In the genomic region with DNA sequence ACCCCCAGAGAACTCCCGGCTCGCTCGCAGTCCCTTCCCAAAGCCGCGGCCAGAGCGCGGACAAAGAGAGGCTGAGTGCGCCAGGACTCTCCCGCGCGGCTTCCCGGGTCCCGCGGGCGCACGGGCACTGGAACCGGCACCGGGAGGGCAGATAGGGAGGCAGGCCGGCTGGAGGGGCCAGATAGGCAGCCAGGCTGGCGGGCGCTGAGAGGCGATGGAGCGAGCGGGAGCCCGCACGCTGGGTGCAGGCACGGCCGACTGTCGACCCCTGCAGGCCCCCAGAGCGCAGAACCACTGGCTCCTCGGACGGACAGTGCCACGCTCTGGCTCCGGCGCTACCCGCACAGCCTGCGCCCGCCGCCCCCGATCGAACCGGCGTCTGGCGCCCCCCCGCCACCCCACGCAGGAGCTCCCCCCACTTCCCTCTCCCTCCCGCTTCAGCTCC, we compare ENCODE assay signal across 1 cellular context.
TF ChIP-seq lines count a peak whose summit lies in the region.

No MANE protein-coding gene starts in this region.

TF ChIP-seq in K562, 482 proteins besides CTCF, POLR2A, EP300 and RAD21 (continued from another document and continues in another):
- TF ChIP-seq, protein P1, sequence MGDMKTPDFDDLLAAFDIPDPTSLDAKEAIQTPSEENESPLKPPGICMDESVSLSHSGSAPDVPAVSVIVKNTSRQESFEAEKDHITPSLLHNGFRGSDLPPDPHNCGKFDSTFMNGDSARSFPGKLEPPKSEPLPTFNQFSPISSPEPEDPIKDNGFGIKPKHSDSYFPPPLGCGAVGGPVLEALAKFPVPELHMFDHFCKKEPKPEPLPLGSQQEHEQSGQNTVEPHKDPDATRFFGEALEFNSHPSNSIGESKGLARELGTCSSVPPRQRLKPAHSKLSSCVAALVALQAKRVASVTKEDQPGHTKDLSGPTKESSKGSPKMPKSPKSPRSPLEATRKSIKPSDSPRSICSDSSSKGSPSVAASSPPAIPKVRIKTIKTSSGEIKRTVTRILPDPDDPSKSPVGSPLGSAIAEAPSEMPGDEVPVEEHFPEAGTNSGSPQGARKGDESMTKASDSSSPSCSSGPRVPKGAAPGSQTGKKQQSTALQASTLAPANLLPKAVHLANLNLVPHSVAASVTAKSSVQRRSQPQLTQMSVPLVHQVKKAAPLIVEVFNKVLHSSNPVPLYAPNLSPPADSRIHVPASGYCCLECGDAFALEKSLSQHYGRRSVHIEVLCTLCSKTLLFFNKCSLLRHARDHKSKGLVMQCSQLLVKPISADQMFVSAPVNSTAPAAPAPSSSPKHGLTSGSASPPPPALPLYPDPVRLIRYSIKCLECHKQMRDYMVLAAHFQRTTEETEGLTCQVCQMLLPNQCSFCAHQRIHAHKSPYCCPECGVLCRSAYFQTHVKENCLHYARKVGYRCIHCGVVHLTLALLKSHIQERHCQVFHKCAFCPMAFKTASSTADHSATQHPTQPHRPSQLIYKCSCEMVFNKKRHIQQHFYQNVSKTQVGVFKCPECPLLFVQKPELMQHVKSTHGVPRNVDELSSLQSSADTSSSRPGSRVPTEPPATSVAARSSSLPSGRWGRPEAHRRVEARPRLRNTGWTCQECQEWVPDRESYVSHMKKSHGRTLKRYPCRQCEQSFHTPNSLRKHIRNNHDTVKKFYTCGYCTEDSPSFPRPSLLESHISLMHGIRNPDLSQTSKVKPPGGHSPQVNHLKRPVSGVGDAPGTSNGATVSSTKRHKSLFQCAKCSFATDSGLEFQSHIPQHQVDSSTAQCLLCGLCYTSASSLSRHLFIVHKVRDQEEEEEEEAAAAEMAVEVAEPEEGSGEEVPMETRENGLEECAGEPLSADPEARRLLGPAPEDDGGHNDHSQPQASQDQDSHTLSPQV (IDR thresholded peaks at IDR 0.05): no peak
- TF ChIP-seq, protein P2, sequence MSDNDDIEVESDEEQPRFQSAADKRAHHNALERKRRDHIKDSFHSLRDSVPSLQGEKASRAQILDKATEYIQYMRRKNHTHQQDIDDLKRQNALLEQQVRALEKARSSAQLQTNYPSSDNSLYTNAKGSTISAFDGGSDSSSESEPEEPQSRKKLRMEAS (CRISPR knock-in tag; IDR thresholded peaks at IDR 0.05): 0 out of 2 replicates have a peak, but pooled peaks have one; percentile 36
- TF ChIP-seq RBBP5 (IDR thresholded peaks at IDR 0.05; ENCODE audit: borderline replicate concordance, insufficient read depth, low read length, poor library complexity, severe bottlenecking) (peak; percentile 62), WHSC1 (IDR thresholded peaks at IDR 0.05; ENCODE audit: low read length) (no peak), YBX1 (IDR thresholded peaks at IDR 0.05) (no peak), E2F3 (CRISPR knock-in tag; IDR thresholded peaks at IDR 0.05) (0 out of 2 replicates have a peak, but pooled peaks have one; percentile 57), PCBP1 (IDR thresholded peaks at IDR 0.05; ENCODE audit: low read depth, low read length, poor library complexity, severe bottlenecking) (peak; percentile 91), TAL1 (IDR thresholded peaks at IDR 0.05) (peak; percentile 50), CBX5 (IDR thresholded peaks at IDR 0.05; ENCODE audit: borderline replicate concordance, low read depth) (no peak), MED1 (CRISPR knock-in tag; IDR thresholded peaks at IDR 0.05; ENCODE audit: borderline replicate concordance) (no peak), BMI1 (IDR thresholded peaks at IDR 0.05; ENCODE audit: low read length) (no peak), YY1 (IDR thresholded peaks at IDR 0.05; ENCODE audit: borderline replicate concordance in 1 of 3, control insufficient read depth in 1 of 3, extremely low read depth in 1 of 3, insufficient read depth in 3 of 3, insufficient read length in 1 of 3, insufficient replicate concordance in 2 of 3, low read depth in 1 of 3, low read length in 2 of 3) (no peak), ZNF76 (CRISPR knock-in tag; IDR thresholded peaks at IDR 0.05; ENCODE audit: borderline replicate concordance) (no peak; the same call in 1 of the 2 replicates), ZFPM2 (CRISPR knock-in tag; IDR thresholded peaks at IDR 0.05) (no peak), PHB (CRISPR knock-in tag; IDR thresholded peaks at IDR 0.05) (peak; percentile 76; the same call in 1 of the 2 replicates), STAT5B (CRISPR knock-in tag; IDR thresholded peaks at IDR 0.05) (no peak), SRSF1 (IDR thresholded peaks at IDR 0.05; ENCODE audit: low read depth, low read length) (no peak), RCOR1 (IDR thresholded peaks at IDR 0.05; ENCODE audit: borderline replicate concordance in 1 of 2, low read depth in 2 of 2, low read length in 2 of 2) (no peak), ZNF143 (CRISPR knock-in tag; IDR thresholded peaks at IDR 0.05) (no peak; the same call in 1 of the 2 replicates), SNRNP70 (optimal IDR thresholded peaks at IDR 0.05; ENCODE audit: low read depth, low read length) (no peak), TARDBP (IDR thresholded peaks at IDR 0.05) (0 out of 2 replicates have a peak, but pooled peaks have one; percentile 12), XRCC4 (IDR thresholded peaks at IDR 0.05; ENCODE audit: extremely low read depth, insufficient read depth, insufficient read length) (no peak), HIVEP1 (CRISPR knock-in tag; IDR thresholded peaks at IDR 0.05) (0 out of 2 replicates have a peak, but pooled peaks have one; percentile 29), ZNF197 (CRISPR knock-in tag; IDR thresholded peaks at IDR 0.05; ENCODE audit: low read depth) (no peak), PHF8 (IDR thresholded peaks at IDR 0.05; ENCODE audit: borderline replicate concordance, low read length) (peak; percentile 35; the same call in 1 of the 2 replicates), TCF3 (CRISPR knock-in tag; IDR thresholded peaks at IDR 0.05) (peak; percentile 62), MEF2A (IDR thresholded peaks at IDR 0.05; ENCODE audit: control insufficient read depth, low read depth, low read length) (no peak), RBM34 (IDR thresholded peaks at IDR 0.05; ENCODE audit: borderline replicate concordance, insufficient read depth, low read length) (peak; percentile 53; the same call in 1 of the 2 replicates), TGIF2 (CRISPR knock-in tag; IDR thresholded peaks at IDR 0.05) (no peak), ETV5 (CRISPR knock-in tag; IDR thresholded peaks at IDR 0.05; ENCODE audit: low read depth) (no peak)
- TF ChIP-seq, protein P3, sequence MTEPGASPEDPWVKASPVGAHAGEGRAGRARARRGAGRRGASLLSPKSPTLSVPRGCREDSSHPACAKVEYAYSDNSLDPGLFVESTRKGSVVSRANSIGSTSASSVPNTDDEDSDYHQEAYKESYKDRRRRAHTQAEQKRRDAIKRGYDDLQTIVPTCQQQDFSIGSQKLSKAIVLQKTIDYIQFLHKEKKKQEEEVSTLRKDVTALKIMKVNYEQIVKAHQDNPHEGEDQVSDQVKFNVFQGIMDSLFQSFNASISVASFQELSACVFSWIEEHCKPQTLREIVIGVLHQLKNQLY (CRISPR knock-in tag; conservative IDR thresholded peaks at IDR 0.05): no peak
- TF ChIP-seq, protein P4, sequence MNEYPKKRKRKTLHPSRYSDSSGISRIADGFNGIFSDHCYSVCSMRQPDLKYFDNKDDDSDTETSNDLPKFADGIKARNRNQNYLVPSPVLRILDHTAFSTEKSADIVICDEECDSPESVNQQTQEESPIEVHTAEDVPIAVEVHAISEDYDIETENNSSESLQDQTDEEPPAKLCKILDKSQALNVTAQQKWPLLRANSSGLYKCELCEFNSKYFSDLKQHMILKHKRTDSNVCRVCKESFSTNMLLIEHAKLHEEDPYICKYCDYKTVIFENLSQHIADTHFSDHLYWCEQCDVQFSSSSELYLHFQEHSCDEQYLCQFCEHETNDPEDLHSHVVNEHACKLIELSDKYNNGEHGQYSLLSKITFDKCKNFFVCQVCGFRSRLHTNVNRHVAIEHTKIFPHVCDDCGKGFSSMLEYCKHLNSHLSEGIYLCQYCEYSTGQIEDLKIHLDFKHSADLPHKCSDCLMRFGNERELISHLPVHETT (CRISPR knock-in tag; conservative IDR thresholded peaks at IDR 0.05 in 1 of 2, IDR thresholded peaks at IDR 0.05 in 1 of 2): peak; percentile 69 to 86; a peak in 2 of 4 replicates
- TF ChIP-seq, protein P5, sequence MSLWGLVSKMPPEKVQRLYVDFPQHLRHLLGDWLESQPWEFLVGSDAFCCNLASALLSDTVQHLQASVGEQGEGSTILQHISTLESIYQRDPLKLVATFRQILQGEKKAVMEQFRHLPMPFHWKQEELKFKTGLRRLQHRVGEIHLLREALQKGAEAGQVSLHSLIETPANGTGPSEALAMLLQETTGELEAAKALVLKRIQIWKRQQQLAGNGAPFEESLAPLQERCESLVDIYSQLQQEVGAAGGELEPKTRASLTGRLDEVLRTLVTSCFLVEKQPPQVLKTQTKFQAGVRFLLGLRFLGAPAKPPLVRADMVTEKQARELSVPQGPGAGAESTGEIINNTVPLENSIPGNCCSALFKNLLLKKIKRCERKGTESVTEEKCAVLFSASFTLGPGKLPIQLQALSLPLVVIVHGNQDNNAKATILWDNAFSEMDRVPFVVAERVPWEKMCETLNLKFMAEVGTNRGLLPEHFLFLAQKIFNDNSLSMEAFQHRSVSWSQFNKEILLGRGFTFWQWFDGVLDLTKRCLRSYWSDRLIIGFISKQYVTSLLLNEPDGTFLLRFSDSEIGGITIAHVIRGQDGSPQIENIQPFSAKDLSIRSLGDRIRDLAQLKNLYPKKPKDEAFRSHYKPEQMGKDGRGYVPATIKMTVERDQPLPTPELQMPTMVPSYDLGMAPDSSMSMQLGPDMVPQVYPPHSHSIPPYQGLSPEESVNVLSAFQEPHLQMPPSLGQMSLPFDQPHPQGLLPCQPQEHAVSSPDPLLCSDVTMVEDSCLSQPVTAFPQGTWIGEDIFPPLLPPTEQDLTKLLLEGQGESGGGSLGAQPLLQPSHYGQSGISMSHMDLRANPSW (CRISPR knock-in tag; IDR thresholded peaks at IDR 0.05): no peak
- TF ChIP-seq, protein P6, sequence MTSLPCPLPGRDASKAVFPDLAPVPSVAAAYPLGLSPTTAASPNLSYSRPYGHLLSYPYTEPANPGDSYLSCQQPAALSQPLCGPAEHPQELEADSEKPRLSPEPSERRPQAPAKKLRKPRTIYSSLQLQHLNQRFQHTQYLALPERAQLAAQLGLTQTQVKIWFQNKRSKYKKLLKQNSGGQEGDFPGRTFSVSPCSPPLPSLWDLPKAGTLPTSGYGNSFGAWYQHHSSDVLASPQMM (CRISPR knock-in tag; IDR thresholded peaks at IDR 0.05): no peak
- TF ChIP-seq, protein P7, sequence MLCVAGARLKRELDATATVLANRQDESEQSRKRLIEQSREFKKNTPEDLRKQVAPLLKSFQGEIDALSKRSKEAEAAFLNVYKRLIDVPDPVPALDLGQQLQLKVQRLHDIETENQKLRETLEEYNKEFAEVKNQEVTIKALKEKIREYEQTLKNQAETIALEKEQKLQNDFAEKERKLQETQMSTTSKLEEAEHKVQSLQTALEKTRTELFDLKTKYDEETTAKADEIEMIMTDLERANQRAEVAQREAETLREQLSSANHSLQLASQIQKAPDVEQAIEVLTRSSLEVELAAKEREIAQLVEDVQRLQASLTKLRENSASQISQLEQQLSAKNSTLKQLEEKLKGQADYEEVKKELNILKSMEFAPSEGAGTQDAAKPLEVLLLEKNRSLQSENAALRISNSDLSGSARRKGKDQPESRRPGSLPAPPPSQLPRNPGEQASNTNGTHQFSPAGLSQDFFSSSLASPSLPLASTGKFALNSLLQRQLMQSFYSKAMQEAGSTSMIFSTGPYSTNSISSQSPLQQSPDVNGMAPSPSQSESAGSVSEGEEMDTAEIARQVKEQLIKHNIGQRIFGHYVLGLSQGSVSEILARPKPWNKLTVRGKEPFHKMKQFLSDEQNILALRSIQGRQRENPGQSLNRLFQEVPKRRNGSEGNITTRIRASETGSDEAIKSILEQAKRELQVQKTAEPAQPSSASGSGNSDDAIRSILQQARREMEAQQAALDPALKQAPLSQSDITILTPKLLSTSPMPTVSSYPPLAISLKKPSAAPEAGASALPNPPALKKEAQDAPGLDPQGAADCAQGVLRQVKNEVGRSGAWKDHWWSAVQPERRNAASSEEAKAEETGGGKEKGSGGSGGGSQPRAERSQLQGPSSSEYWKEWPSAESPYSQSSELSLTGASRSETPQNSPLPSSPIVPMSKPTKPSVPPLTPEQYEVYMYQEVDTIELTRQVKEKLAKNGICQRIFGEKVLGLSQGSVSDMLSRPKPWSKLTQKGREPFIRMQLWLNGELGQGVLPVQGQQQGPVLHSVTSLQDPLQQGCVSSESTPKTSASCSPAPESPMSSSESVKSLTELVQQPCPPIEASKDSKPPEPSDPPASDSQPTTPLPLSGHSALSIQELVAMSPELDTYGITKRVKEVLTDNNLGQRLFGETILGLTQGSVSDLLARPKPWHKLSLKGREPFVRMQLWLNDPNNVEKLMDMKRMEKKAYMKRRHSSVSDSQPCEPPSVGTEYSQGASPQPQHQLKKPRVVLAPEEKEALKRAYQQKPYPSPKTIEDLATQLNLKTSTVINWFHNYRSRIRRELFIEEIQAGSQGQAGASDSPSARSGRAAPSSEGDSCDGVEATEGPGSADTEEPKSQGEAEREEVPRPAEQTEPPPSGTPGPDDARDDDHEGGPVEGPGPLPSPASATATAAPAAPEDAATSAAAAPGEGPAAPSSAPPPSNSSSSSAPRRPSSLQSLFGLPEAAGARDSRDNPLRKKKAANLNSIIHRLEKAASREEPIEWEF (CRISPR knock-in tag; IDR thresholded peaks at IDR 0.05): no peak
